ENCODE assay signal across 1 cellular context in the genomic region with DNA sequence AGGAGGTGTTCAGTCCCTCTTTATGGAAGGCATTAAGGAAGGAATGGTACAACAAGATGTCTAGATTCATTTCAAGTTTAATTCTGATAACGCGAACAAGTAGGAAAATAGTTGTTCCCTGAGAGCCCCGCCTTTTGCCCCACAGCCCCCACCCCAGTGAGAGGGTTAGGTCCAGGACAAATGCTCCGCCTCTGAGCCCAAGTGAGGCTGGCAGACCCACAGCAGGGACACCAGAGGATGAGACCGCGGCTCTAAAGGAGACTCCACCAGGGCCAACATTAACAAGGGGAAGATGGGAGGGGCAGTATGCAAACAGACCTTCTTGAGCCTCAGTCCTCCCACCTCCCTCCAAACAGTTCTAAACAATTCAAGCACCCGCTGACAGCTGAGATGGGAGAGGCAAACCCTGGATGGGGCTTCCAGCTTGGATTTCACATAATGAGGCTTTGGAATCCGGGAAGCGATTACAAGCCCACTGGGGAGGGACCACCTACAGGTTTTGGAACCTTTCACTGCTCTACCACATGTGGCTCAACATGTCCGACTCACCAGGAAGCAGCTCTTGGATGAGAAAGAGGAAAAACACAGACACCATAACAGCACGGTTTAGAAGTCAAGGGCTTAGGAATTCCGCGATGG.
TF ChIP-seq lines count a peak whose summit lies in the region.

No MANE protein-coding gene starts in this region.

TF ChIP-seq in HEK293, 187 proteins besides CTCF, POLR2A, EP300 and RAD21 (continued from another document and continues in another):
- TF ChIP-seq, protein P1, sequence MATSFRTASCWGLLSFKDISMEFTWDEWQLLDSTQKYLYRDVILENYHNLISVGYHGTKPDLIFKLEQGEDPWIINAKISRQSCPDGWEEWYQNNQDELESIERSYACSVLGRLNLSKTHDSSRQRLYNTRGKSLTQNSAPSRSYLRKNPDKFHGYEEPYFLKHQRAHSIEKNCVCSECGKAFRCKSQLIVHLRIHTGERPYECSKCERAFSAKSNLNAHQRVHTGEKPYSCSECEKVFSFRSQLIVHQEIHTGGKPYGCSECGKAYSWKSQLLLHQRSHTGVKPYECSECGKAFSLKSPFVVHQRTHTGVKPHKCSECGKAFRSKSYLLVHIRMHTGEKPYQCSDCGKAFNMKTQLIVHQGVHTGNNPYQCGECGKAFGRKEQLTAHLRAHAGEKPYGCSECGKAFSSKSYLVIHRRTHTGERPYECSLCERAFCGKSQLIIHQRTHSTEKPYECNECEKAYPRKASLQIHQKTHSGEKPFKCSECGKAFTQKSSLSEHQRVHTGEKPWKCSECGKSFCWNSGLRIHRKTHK (tag by site-specific recombination; IDR thresholded peaks at IDR 0.05), result no peak
- TF ChIP-seq, protein P2, sequence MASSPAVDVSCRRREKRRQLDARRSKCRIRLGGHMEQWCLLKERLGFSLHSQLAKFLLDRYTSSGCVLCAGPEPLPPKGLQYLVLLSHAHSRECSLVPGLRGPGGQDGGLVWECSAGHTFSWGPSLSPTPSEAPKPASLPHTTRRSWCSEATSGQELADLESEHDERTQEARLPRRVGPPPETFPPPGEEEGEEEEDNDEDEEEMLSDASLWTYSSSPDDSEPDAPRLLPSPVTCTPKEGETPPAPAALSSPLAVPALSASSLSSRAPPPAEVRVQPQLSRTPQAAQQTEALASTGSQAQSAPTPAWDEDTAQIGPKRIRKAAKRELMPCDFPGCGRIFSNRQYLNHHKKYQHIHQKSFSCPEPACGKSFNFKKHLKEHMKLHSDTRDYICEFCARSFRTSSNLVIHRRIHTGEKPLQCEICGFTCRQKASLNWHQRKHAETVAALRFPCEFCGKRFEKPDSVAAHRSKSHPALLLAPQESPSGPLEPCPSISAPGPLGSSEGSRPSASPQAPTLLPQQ (tag by site-specific recombination; IDR thresholded peaks at IDR 0.05), result no peak
- peak; percentile 39; the same call in 1 of the 2 replicates for TF ChIP-seq ZNF341 (tag by site-specific recombination; IDR thresholded peaks at IDR 0.05; ENCODE audit: low read depth)
- no peak for TF ChIP-seq ZNF202 (tag by site-specific recombination; IDR thresholded peaks at IDR 0.05; ENCODE audit: borderline replicate concordance)
- no peak for TF ChIP-seq ZNF792 (tag by site-specific recombination; IDR thresholded peaks at IDR 0.05)
- no peak for TF ChIP-seq OVOL3 (tag by site-specific recombination; IDR thresholded peaks at IDR 0.05)
- TF ChIP-seq, protein P3, sequence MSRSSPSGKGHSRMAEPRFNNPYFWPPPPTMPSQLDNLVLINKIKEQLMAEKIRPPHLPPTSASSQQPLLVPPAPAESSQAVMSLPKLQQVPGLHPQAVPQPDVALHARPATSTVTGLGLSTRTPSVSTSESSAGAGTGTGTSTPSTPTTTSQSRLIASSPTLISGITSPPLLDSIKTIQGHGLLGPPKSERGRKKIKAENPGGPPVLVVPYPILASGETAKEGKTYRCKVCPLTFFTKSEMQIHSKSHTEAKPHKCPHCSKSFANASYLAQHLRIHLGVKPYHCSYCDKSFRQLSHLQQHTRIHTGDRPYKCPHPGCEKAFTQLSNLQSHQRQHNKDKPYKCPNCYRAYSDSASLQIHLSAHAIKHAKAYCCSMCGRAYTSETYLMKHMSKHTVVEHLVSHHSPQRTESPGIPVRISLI (tag by site-specific recombination; IDR thresholded peaks at IDR 0.05), result no peak
- TF ChIP-seq MEIS1 (CRISPR knock-in tag; IDR thresholded peaks at IDR 0.05; ENCODE audit: borderline replicate concordance), result no peak
- TF ChIP-seq ZNF555 (tag by site-specific recombination; conservative IDR thresholded peaks at IDR 0.05), result no peak
- TF ChIP-seq ZNF561 (tag by site-specific recombination; IDR thresholded peaks at IDR 0.05; ENCODE audit: borderline replicate concordance), result peak; percentile 48; the same call in 1 of the 2 replicates
- no peak for TF ChIP-seq SP3 (tag by site-specific recombination; IDR thresholded peaks at IDR 0.05)
- TF ChIP-seq ZNF292 (tag by site-specific recombination; IDR thresholded peaks at IDR 0.05; ENCODE audit: borderline replicate concordance, low read depth), result no peak
- TF ChIP-seq ZSCAN30 (tag by site-specific recombination; IDR thresholded peaks at IDR 0.05), result no peak
- TF ChIP-seq GLIS1 (tag by site-specific recombination; IDR thresholded peaks at IDR 0.05), result peak; percentile 80
- TF ChIP-seq REPIN1 (tag by site-specific recombination; IDR thresholded peaks at IDR 0.05; ENCODE audit: low read depth), result no peak
- no peak for TF ChIP-seq ZBTB7A (tag by site-specific recombination; IDR thresholded peaks at IDR 0.05; ENCODE audit: low read depth)
- TF ChIP-seq ZNF133 (tag by site-specific recombination; IDR thresholded peaks at IDR 0.05), result no peak
- TF ChIP-seq ZNF530 (tag by site-specific recombination; IDR thresholded peaks at IDR 0.05; ENCODE audit: low read depth), result no peak
- TF ChIP-seq ZNF510 (tag by site-specific recombination; IDR thresholded peaks at IDR 0.05; ENCODE audit: insufficient replicate concordance), result no peak
- no peak for TF ChIP-seq HOXC10 (CRISPR knock-in tag; IDR thresholded peaks at IDR 0.05)
- no peak for TF ChIP-seq ZNF654 (tag by site-specific recombination; IDR thresholded peaks at IDR 0.05; ENCODE audit: low read depth)
- no peak for TF ChIP-seq SCRT1 (tag by site-specific recombination; IDR thresholded peaks at IDR 0.05; ENCODE audit: borderline replicate concordance)
- TF ChIP-seq, protein P4, sequence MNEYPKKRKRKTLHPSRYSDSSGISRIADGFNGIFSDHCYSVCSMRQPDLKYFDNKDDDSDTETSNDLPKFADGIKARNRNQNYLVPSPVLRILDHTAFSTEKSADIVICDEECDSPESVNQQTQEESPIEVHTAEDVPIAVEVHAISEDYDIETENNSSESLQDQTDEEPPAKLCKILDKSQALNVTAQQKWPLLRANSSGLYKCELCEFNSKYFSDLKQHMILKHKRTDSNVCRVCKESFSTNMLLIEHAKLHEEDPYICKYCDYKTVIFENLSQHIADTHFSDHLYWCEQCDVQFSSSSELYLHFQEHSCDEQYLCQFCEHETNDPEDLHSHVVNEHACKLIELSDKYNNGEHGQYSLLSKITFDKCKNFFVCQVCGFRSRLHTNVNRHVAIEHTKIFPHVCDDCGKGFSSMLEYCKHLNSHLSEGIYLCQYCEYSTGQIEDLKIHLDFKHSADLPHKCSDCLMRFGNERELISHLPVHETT (tag by site-specific recombination; IDR thresholded peaks at IDR 0.05), result no peak
- peak; percentile 28; the same call in 1 of the 2 replicates for TF ChIP-seq ZFP69B (tag by site-specific recombination; IDR thresholded peaks at IDR 0.05)
- TF ChIP-seq ZNF658 (tag by site-specific recombination; IDR thresholded peaks at IDR 0.05), result no peak
- no peak for TF ChIP-seq KLF9 (tag by site-specific recombination; IDR thresholded peaks at IDR 0.05; ENCODE audit: low read depth)
- TF ChIP-seq ZNF423 (tag by site-specific recombination; IDR thresholded peaks at IDR 0.05), result peak; percentile 90
- no peak for TF ChIP-seq ZFP3 (tag by site-specific recombination; IDR thresholded peaks at IDR 0.05; ENCODE audit: low read depth)
- TF ChIP-seq SCRT2 (tag by site-specific recombination; IDR thresholded peaks at IDR 0.05), result peak; percentile 13; the same call in 1 of the 2 replicates
- no peak for TF ChIP-seq ZNF416 (tag by site-specific recombination; IDR thresholded peaks at IDR 0.05)
- TF ChIP-seq, protein P5, sequence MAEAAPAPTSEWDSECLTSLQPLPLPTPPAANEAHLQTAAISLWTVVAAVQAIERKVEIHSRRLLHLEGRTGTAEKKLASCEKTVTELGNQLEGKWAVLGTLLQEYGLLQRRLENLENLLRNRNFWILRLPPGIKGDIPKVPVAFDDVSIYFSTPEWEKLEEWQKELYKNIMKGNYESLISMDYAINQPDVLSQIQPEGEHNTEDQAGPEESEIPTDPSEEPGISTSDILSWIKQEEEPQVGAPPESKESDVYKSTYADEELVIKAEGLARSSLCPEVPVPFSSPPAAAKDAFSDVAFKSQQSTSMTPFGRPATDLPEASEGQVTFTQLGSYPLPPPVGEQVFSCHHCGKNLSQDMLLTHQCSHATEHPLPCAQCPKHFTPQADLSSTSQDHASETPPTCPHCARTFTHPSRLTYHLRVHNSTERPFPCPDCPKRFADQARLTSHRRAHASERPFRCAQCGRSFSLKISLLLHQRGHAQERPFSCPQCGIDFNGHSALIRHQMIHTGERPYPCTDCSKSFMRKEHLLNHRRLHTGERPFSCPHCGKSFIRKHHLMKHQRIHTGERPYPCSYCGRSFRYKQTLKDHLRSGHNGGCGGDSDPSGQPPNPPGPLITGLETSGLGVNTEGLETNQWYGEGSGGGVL (tag by site-specific recombination; IDR thresholded peaks at IDR 0.05), result no peak
- TF ChIP-seq, protein P6, sequence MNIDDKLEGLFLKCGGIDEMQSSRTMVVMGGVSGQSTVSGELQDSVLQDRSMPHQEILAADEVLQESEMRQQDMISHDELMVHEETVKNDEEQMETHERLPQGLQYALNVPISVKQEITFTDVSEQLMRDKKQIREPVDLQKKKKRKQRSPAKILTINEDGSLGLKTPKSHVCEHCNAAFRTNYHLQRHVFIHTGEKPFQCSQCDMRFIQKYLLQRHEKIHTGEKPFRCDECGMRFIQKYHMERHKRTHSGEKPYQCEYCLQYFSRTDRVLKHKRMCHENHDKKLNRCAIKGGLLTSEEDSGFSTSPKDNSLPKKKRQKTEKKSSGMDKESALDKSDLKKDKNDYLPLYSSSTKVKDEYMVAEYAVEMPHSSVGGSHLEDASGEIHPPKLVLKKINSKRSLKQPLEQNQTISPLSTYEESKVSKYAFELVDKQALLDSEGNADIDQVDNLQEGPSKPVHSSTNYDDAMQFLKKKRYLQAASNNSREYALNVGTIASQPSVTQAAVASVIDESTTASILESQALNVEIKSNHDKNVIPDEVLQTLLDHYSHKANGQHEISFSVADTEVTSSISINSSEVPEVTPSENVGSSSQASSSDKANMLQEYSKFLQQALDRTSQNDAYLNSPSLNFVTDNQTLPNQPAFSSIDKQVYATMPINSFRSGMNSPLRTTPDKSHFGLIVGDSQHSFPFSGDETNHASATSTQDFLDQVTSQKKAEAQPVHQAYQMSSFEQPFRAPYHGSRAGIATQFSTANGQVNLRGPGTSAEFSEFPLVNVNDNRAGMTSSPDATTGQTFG (tag by site-specific recombination; IDR thresholded peaks at IDR 0.05; ENCODE audit: borderline replicate concordance), result no peak
- TF ChIP-seq ZNF324 (tag by site-specific recombination; IDR thresholded peaks at IDR 0.05), result no peak
- TF ChIP-seq, protein P7, sequence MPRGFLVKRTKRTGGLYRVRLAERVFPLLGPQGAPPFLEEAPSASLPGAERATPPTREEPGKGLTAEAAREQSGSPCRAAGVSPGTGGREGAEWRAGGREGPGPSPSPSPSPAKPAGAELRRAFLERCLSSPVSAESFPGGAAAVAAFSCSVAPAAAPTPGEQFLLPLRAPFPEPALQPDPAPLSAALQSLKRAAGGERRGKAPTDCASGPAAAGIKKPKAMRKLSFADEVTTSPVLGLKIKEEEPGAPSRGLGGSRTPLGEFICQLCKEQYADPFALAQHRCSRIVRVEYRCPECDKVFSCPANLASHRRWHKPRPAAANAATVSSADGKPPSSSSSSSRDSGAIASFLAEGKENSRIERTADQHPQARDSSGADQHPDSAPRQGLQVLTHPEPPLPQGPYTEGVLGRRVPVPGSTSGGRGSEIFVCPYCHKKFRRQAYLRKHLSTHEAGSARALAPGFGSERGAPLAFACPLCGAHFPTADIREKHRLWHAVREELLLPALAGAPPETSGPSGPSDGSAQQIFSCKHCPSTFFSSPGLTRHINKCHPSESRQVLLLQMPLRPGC (tag by site-specific recombination; IDR thresholded peaks at IDR 0.05), result no peak
- TF ChIP-seq ZNF37A (tag by site-specific recombination; IDR thresholded peaks at IDR 0.05), result no peak
- TF ChIP-seq ZNF664 (tag by site-specific recombination; IDR thresholded peaks at IDR 0.05), result no peak
- TF ChIP-seq, protein P8, sequence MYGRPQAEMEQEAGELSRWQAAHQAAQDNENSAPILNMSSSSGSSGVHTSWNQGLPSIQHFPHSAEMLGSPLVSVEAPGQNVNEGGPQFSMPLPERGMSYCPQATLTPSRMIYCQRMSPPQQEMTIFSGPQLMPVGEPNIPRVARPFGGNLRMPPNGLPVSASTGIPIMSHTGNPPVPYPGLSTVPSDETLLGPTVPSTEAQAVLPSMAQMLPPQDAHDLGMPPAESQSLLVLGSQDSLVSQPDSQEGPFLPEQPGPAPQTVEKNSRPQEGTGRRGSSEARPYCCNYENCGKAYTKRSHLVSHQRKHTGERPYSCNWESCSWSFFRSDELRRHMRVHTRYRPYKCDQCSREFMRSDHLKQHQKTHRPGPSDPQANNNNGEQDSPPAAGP (tag by site-specific recombination; IDR thresholded peaks at IDR 0.05), result 0 out of 2 replicates have a peak, but pooled peaks have one; percentile 57
- no peak for TF ChIP-seq ZNF514 (tag by site-specific recombination; IDR thresholded peaks at IDR 0.05)
- no peak for TF ChIP-seq SP7 (tag by site-specific recombination; IDR thresholded peaks at IDR 0.05)
- TF ChIP-seq, protein P9, sequence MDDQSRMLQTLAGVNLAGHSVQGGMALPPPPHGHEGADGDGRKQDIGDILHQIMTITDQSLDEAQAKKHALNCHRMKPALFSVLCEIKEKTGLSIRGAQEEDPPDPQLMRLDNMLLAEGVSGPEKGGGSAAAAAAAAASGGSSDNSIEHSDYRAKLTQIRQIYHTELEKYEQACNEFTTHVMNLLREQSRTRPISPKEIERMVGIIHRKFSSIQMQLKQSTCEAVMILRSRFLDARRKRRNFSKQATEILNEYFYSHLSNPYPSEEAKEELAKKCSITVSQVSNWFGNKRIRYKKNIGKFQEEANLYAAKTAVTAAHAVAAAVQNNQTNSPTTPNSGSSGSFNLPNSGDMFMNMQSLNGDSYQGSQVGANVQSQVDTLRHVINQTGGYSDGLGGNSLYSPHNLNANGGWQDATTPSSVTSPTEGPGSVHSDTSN (CRISPR knock-in tag; IDR thresholded peaks at IDR 0.05), result no peak
- TF ChIP-seq KLF16 (tag by site-specific recombination; IDR thresholded peaks at IDR 0.05), result no peak
- no peak for TF ChIP-seq BCL11B (tag by site-specific recombination; IDR thresholded peaks at IDR 0.05; ENCODE audit: low read depth)
- TF ChIP-seq, protein P10, sequence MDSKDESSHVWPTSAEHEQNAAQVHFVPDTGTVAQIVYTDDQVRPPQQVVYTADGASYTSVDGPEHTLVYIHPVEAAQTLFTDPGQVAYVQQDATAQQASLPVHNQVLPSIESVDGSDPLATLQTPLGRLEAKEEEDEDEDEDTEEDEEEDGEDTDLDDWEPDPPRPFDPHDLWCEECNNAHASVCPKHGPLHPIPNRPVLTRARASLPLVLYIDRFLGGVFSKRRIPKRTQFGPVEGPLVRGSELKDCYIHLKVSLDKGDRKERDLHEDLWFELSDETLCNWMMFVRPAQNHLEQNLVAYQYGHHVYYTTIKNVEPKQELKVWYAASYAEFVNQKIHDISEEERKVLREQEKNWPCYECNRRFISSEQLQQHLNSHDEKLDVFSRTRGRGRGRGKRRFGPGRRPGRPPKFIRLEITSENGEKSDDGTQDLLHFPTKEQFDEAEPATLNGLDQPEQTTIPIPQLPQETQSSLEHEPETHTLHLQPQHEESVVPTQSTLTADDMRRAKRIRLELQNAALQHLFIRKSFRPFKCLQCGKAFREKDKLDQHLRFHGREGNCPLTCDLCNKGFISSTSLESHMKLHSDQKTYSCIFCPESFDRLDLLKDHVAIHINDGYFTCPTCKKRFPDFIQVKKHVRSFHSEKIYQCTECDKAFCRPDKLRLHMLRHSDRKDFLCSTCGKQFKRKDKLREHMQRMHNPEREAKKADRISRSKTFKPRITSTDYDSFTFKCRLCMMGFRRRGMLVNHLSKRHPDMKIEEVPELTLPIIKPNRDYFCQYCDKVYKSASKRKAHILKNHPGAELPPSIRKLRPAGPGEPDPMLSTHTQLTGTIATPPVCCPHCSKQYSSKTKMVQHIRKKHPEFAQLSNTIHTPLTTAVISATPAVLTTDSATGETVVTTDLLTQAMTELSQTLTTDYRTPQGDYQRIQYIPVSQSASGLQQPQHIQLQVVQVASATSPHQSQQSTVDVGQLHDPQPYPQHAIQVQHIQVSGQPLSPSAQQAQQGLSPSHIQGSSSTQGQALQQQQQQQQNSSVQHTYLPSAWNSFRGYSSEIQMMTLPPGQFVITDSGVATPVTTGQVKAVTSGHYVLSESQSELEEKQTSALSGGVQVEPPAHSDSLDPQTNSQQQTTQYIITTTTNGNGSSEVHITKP (tag by site-specific recombination; IDR thresholded peaks at IDR 0.05), result no peak
